11 cellular contexts compared by ENCODE assay signal in the genomic region with DNA sequence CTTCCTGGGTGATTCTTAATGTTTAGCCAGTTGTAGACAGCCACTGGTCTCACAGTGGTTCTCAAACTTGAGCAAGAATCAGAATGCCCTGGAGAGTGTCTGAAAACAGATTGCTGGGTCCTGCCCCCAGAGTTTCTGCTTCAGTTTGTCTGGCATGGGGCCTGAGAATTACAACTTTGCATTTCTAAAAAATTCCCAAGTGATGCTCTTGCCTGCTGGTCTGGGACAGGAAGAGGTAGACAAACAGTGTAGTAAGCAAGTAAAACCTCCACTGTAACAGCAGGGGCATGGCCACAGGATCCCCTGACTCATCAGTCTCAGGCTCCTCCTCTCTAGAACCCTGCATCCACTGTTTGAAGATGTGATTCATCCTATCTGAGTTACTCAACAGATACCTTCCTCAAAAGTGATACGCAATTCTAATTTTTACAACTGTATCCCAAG. TPM values are rescaled to one million over a fixed set of nuclear protein-coding genes. Genes with fewer than 3 reads are reported as not detected.
A peak's percentile ranks its signal among the peaks of the same experiment; 100 is the strongest.
DNase-seq lines count a peak whose midpoint lies in the region; ATAC-seq, FAIRE-seq and TF ChIP-seq lines count a peak whose summit lies in the region.
"Had no signal": no experiment of that assay in that cellular context is flagged by ENCODE, and none has a peak within 500 bp of the region (broad histone marks: within the 10 kb centered on the region; RNA-seq: fewer than 3 reads in every experiment).

No MANE protein-coding gene starts in this region.

- no peaks in the 10 kb centered on the region for H3K9me3 Mint-ChIP-seq in activated naive CD8-positive, alpha-beta T cell treated with anti-CD3 and anti-CD28 coated beads, Interleukin-2, amount 50 U/mL, for 24 hours
- H3K9me3 Mint-ChIP-seq in activated naive CD8-positive, alpha-beta T cell treated with anti-CD3 and anti-CD28 coated beads for 36 hours: no peaks in the 10 kb centered on the region
- peaks cover 3% of the 10 kb centered on the region for H3K9me3 Mint-ChIP-seq in stimulated activated memory B cell treated with anti-CD40 and anti-IgM and Interleukin-4, amounts not matched to agents 10 μg/mL and 1 μg/mL and 100 μg/mL, for 72 hours
- H3K9me3 Mint-ChIP-seq: stimulated activated naive CD8-positive, alpha-beta T cell treated with anti-CD3 and anti-CD28 coated beads, Interleukin-15, Interleukin-2, amounts not matched to agents 100 ng/mL and 50 ng/mL, for 24 hours had no signal

- H3K4me1 ChIP-seq in subcutaneous abdominal adipose tissue (ENCODE audit: control insufficient read depth in 5 of 5, insufficient read depth in 5 of 5, low read length in 5 of 5): peaks cover 0 to 37% (median 23%) of the 10 kb centered on the region in 5 donors

- FAIRE-seq in RCC 7860 (lab: Jason Lieb, UNC): peak; percentile 97

- no peak for TF ChIP-seq CTCF in fibroblast of mammary gland (conservative IDR thresholded peaks at IDR 0.05; ENCODE audit: control insufficient read depth, insufficient read depth, low read depth, low read length)

- H3K27me3 Mint-ChIP-seq in activated naive CD8-positive, alpha-beta T cell treated with anti-CD3 and anti-CD28 coated beads, Interleukin-2, amount 50 U/mL, for 24 hours: peaks cover 6% of the 10 kb centered on the region
- peaks cover 23% of the 10 kb centered on the region for H3K27me3 Mint-ChIP-seq in activated naive CD8-positive, alpha-beta T cell treated with anti-CD3 and anti-CD28 coated beads for 36 hours
- H3K27me3 Mint-ChIP-seq in stimulated activated memory B cell treated with anti-CD40 and anti-IgM and Interleukin-4, amounts not matched to agents 10 μg/mL and 1 μg/mL and 100 μg/mL, for 72 hours: peaks cover 21% of the 10 kb centered on the region

- H3K4me1 Mint-ChIP-seq in activated naive CD8-positive, alpha-beta T cell treated with anti-CD3 and anti-CD28 coated beads, Interleukin-2, amount 50 U/mL, for 24 hours: peaks cover 46% of the 10 kb centered on the region
- peaks cover 31% of the 10 kb centered on the region for H3K4me1 Mint-ChIP-seq in activated naive CD8-positive, alpha-beta T cell treated with anti-CD3 and anti-CD28 coated beads for 36 hours
- no peaks in the 10 kb centered on the region for H3K4me1 Mint-ChIP-seq in stimulated activated memory B cell treated with anti-CD40 and anti-IgM and Interleukin-4, amounts not matched to agents 10 μg/mL and 1 μg/mL and 100 μg/mL, for 72 hours

- H3K36me3 ChIP-seq in subcutaneous abdominal adipose tissue (ENCODE audit: control insufficient read depth in 5 of 5, insufficient read depth in 5 of 5, low read length in 5 of 5): peaks cover 17 to 59% (median 45%) of the 10 kb centered on the region in 5 donors

- H3K27me3 ChIP-seq in subcutaneous abdominal adipose tissue (ENCODE audit: control insufficient read depth in 5 of 5, insufficient read depth in 4 of 5, low read length in 5 of 5): no peaks in the 10 kb centered on the region

- H3K9me3 ChIP-seq in subcutaneous abdominal adipose tissue (ENCODE audit: control insufficient read depth in 5 of 5, low read length in 5 of 5): no peaks in the 10 kb centered on the region

- H3K27ac ChIP-seq in subcutaneous abdominal adipose tissue (ENCODE audit: low read depth, low read length): peak overlapping the region; percentile 70

- no peak for DNase-seq in activated naive CD8-positive, alpha-beta T cell treated with anti-CD3 and anti-CD28 coated beads, Interleukin-2, amount 50 U/mL, for 24 hours
- DNase-seq in activated naive CD8-positive, alpha-beta T cell treated with anti-CD3 and anti-CD28 coated beads for 36 hours: no peak
- DNase-seq in RCC 7860 (ENCODE audit: low spot score) (peak; percentile 94), fibroblast of mammary gland (ENCODE audit: low read depth) (peak; percentile 98)
- DNase-seq in activated CD8-positive, alpha-beta memory T cell treated with anti-CD3 and anti-CD28 coated beads for 24 hours: no peak
- DNase-seq: Calu3, NCI-H2029 had no signal

- peak; percentile 64 for ATAC-seq in activated naive CD8-positive, alpha-beta T cell treated with anti-CD3 and anti-CD28 coated beads, Interleukin-2, amount 50 U/mL, for 24 hours
- no peak for ATAC-seq in stimulated activated memory B cell treated with anti-CD40 and anti-IgM and Interleukin-4, amounts not matched to agents 10 μg/mL and 1 μg/mL and 100 μg/mL, for 72 hours
- ATAC-seq in GM19023 (IDR thresholded peaks at IDR 0.05; ENCODE audit: unreplicated experiment): no peak

- no peaks in the 10 kb centered on the region for H3K36me3 Mint-ChIP-seq in activated naive CD8-positive, alpha-beta T cell treated with anti-CD3 and anti-CD28 coated beads, Interleukin-2, amount 50 U/mL, for 24 hours (ENCODE audit: low read depth)
- H3K36me3 Mint-ChIP-seq in activated naive CD8-positive, alpha-beta T cell treated with anti-CD3 and anti-CD28 coated beads for 36 hours: no peaks in the 10 kb centered on the region
- H3K36me3 Mint-ChIP-seq in stimulated activated memory B cell treated with anti-CD40 and anti-IgM and Interleukin-4, amounts not matched to agents 10 μg/mL and 1 μg/mL and 100 μg/mL, for 72 hours: no peaks in the 10 kb centered on the region

- no peak overlapping the region for H3K27ac Mint-ChIP-seq in activated naive CD8-positive, alpha-beta T cell treated with anti-CD3 and anti-CD28 coated beads, Interleukin-2, amount 50 U/mL, for 24 hours
- no peak overlapping the region for H3K27ac Mint-ChIP-seq in activated naive CD8-positive, alpha-beta T cell treated with anti-CD3 and anti-CD28 coated beads for 36 hours
- no peak overlapping the region for H3K27ac Mint-ChIP-seq in stimulated activated memory B cell treated with anti-CD40 and anti-IgM and Interleukin-4, amounts not matched to agents 10 μg/mL and 1 μg/mL and 100 μg/mL, for 72 hours
- H3K27ac Mint-ChIP-seq: stimulated activated naive CD8-positive, alpha-beta T cell treated with anti-CD3 and anti-CD28 coated beads, Interleukin-15, Interleukin-2, amounts not matched to agents 100 ng/mL and 50 ng/mL, for 24 hours had no signal

- H3K9ac ChIP-seq in subcutaneous abdominal adipose tissue (ENCODE audit: low read length in 5 of 5): no peak overlapping the region

- H3K4me3 Mint-ChIP-seq in activated naive CD8-positive, alpha-beta T cell treated with anti-CD3 and anti-CD28 coated beads, Interleukin-2, amount 50 U/mL, for 24 hours: no peak overlapping the region
- H3K4me3 Mint-ChIP-seq in activated naive CD8-positive, alpha-beta T cell treated with anti-CD3 and anti-CD28 coated beads for 36 hours: no peak overlapping the region
- H3K4me3 Mint-ChIP-seq in stimulated activated memory B cell treated with anti-CD40 and anti-IgM and Interleukin-4, amounts not matched to agents 10 μg/mL and 1 μg/mL and 100 μg/mL, for 72 hours: no peak overlapping the region
- H3K4me3 Mint-ChIP-seq: stimulated activated naive CD8-positive, alpha-beta T cell treated with anti-CD3 and anti-CD28 coated beads, Interleukin-15, Interleukin-2, amounts not matched to agents 100 ng/mL and 50 ng/mL, for 24 hours had no signal

- H3K4me3 ChIP-seq in fibroblast of mammary gland (ENCODE audit: control insufficient read depth, low read depth, low read length): no peak overlapping the region
- no peak overlapping the region for H3K4me3 ChIP-seq in subcutaneous abdominal adipose tissue (ENCODE audit: low read depth in 1 of 5, low read length in 5 of 5)

RNA-seq across cellular contexts. Expression of a gene that starts 36.5 kb away (rescaled TPM):
- under 1 TPM; 0.22 to 0.29 TPM for total RNA-seq in activated naive CD8-positive, alpha-beta T cell treated with anti-CD3 and anti-CD28 coated beads for 36 hours

RNA-seq across cellular contexts. Expression of a gene that starts 53.3 kb away (rescaled TPM):
- total RNA-seq in activated naive CD8-positive, alpha-beta T cell treated with anti-CD3 and anti-CD28 coated beads for 36 hours: not detected
- total RNA-seq: Calu3 had no signal

Comparison
In these comparisons a context has a peak if more than half of its experiments do, and no peak if none do; other contexts are left out.
1. DNase-seq: peak in RCC 7860 (single experiment) and fibroblast of mammary gland (single experiment); none in activated naive CD8-positive, alpha-beta T cell treated with anti-CD3 and anti-CD28 coated beads, Interleukin-2, amount 50 U/mL, for 24 hours (single experiment), activated naive CD8-positive, alpha-beta T cell treated with anti-CD3 and anti-CD28 coated beads for 36 hours (single experiment) and activated CD8-positive, alpha-beta memory T cell treated with anti-CD3 and anti-CD28 coated beads for 24 hours (single experiment).